ENCODE assay signal across 9 cellular contexts in genomic region chr4:82900016-82900334, GRCh38. TPM values are rescaled to one million over a fixed set of nuclear protein-coding genes. Genes with fewer than 3 reads are reported as not detected.
DNase-seq lines count a peak whose midpoint lies in the region; ATAC-seq and FAIRE-seq lines count a peak whose summit lies in the region.
"Had no signal": no experiment of that assay in that cellular context is flagged by ENCODE, and none has a peak within 500 bp of the region (broad histone marks: within the 10 kb centered on the region; RNA-seq: fewer than 3 reads in every experiment).

No MANE protein-coding gene starts in this region.

- H3K9ac ChIP-seq in adipocyte (ENCODE audit: low read length): peak overlapping the region; percentile 92

- H3K9me3 Mint-ChIP-seq in CD4-positive, CD25-positive, alpha-beta regulatory T cell: no peaks in the 10 kb centered on the region
- H3K9me3 Mint-ChIP-seq: natural killer cell had no signal

- H3K36me3 Mint-ChIP-seq in CD4-positive, CD25-positive, alpha-beta regulatory T cell: peaks cover 6% of the 10 kb centered on the region
- H3K36me3 Mint-ChIP-seq: natural killer cell had no signal

- peak overlapping the region; percentile 99 for H3K27ac ChIP-seq in CD4-positive, CD25-positive, alpha-beta regulatory T cell (ENCODE audit: insufficient read depth, low read length, poor library complexity, severe bottlenecking)

- peaks cover 12% of the 10 kb centered on the region for H3K36me3 ChIP-seq in CD4-positive, CD25-positive, alpha-beta regulatory T cell (ENCODE audit: control insufficient read depth, insufficient read depth, low read length)
- peaks cover 10% of the 10 kb centered on the region for H3K36me3 ChIP-seq in adipocyte (ENCODE audit: control insufficient read depth, insufficient read depth, low read length, severe bottlenecking)

- H3K27ac Mint-ChIP-seq in CD4-positive, CD25-positive, alpha-beta regulatory T cell: no peak overlapping the region
- H3K27ac Mint-ChIP-seq: natural killer cell had no signal

- H3K4me1 ChIP-seq in CD4-positive, CD25-positive, alpha-beta regulatory T cell (ENCODE audit: control insufficient read depth, insufficient read depth, low read length, poor library complexity, severe bottlenecking): peaks cover 40% of the 10 kb centered on the region
- peaks cover 33% of the 10 kb centered on the region for H3K4me1 ChIP-seq in adipocyte (ENCODE audit: control insufficient read depth, insufficient read depth, low read length)

- H3K4me3 ChIP-seq in CD4-positive, CD25-positive, alpha-beta regulatory T cell (ENCODE audit: low read depth, low read length): peak overlapping the region; percentile 94
- H3K4me3 ChIP-seq in Jurkat, Clone E6-1 (ENCODE audit: low read length): peak overlapping the region; percentile 59
- peak overlapping the region; percentile 100 for H3K4me3 ChIP-seq in adipocyte (ENCODE audit: low read length)

- no peak for ATAC-seq in CD4-positive, CD25-positive, alpha-beta regulatory T cell (ENCODE audit: low read depth in 2 of 2)
- ATAC-seq in GM19455 (IDR thresholded peaks at IDR 0.05; ENCODE audit: unreplicated experiment): peak; percentile 1

- no peaks in the 10 kb centered on the region for H3K9me3 ChIP-seq in CD4-positive, CD25-positive, alpha-beta regulatory T cell (ENCODE audit: control insufficient read depth in 2 of 2, low read length in 2 of 2)
- no peaks in the 10 kb centered on the region for H3K9me3 ChIP-seq in adipocyte (ENCODE audit: control insufficient read depth, low read length)

- no peak for FAIRE-seq in frontal cortex (lab: Jason Lieb, UNC)

- H3K4me1 Mint-ChIP-seq in CD4-positive, CD25-positive, alpha-beta regulatory T cell: peaks cover 8 to 16% (median 12%) of the 10 kb centered on the region in 4 donors

- DNase-seq in CD4-positive, CD25-positive, alpha-beta regulatory T cell: peak in 1 of 3 donors; percentile 64
- no peak for DNase-seq in Jurkat, Clone E6-1 (ENCODE audit: low read depth, low spot score)
- peak; percentile 71 for DNase-seq in adipocyte (ENCODE audit: low read depth)
- DNase-seq in left kidney (ENCODE audit: low read depth, low spot score): peak; percentile 76
- no peak for DNase-seq in HuH-7 (ENCODE audit: low spot score)
- DNase-seq in stimulated activated CD4-positive, alpha-beta T cell treated with anti-CD3 and anti-CD28 coated beads, Interleukin-1b, Interleukin-23, amount 100 ng/mL, for 48 hours: no peak
- no peak for DNase-seq in frontal cortex (ENCODE audit: low spot score in 2 of 2)

- H3K4me3 Mint-ChIP-seq in CD4-positive, CD25-positive, alpha-beta regulatory T cell: no peak overlapping the region
- H3K4me3 Mint-ChIP-seq: natural killer cell had no signal

- peaks cover 2% of the 10 kb centered on the region for H3K27me3 ChIP-seq in CD4-positive, CD25-positive, alpha-beta regulatory T cell (ENCODE audit: control insufficient read depth, insufficient read depth, low read length)
- no peaks in the 10 kb centered on the region for H3K27me3 ChIP-seq in adipocyte (replicated peaks; ENCODE audit: control insufficient read depth, insufficient read depth, low read length)

- H3K27me3 Mint-ChIP-seq in CD4-positive, CD25-positive, alpha-beta regulatory T cell: peaks cover 14% of the 10 kb centered on the region

RNA-seq across cellular contexts. Expression of gene THAP9, which starts 0.6 kb away (rescaled TPM):
- total RNA-seq in CD4-positive, CD25-positive, alpha-beta regulatory T cell: 2.3 TPM
- polyA plus RNA-seq in CD4-positive, CD25-positive, alpha-beta regulatory T cell: 1 to 10 TPM in 2 of 4 donors, under 1 TPM in 2; 0.37 to 2.0 (median 1.4) TPM
- 6.2 TPM for polyA plus RNA-seq in Jurkat, Clone E6-1 (2012; ENCODE audit: insufficient read depth, insufficient read length)
- total RNA-seq in frontal cortex: 17.5 TPM

RNA-seq across cellular contexts. Expression of gene SEC31A, which starts 9.0 kb away (rescaled TPM):
- total RNA-seq in CD4-positive, CD25-positive, alpha-beta regulatory T cell: 130 TPM
- polyA plus RNA-seq in CD4-positive, CD25-positive, alpha-beta regulatory T cell: 100 to 1,000 TPM; 101 to 123 (median 117) TPM
- 64.2 TPM for polyA plus RNA-seq in Jurkat, Clone E6-1 (2012; ENCODE audit: insufficient read depth, insufficient read length)
- total RNA-seq in frontal cortex: 117 TPM

Comparison
In these comparisons a context has a peak if more than half of its experiments do, and no peak if none do; other contexts are left out.
1. DNase-seq: peak in adipocyte (single experiment) and left kidney (single experiment); none in Jurkat, Clone E6-1 (single experiment), HuH-7 (single experiment), stimulated activated CD4-positive, alpha-beta T cell treated with anti-CD3 and anti-CD28 coated beads, Interleukin-1b, Interleukin-23, amount 100 ng/mL, for 48 hours (single experiment) and frontal cortex (0 of 2).
2. Peak in every context shown above with its lines, with median percentiles within 50 percentile points of each other: H3K4me3 ChIP-seq.